Comparison of ENCODE assay signal across 9 cellular contexts in genomic region chr1:243501002-243501401, GRCh38.
DNase-seq lines count a peak whose midpoint lies in the region; TF ChIP-seq lines count a peak whose summit lies in the region.
"Had no signal": no experiment of that assay in that cellular context is flagged by ENCODE, and none has a peak within 500 bp of the region (broad histone marks: within the 10 kb centered on the region; RNA-seq: fewer than 3 reads in every experiment).

No MANE protein-coding gene starts in this region.

- CTCF ChIA-PET in SK-N-SH (lab: Yijun Ruan, JAX): no interaction called here

- H3K79me2 ChIP-seq in SK-N-SH (ENCODE audit: insufficient read depth) (no peaks in the 10 kb centered on the region), fibroblast of lung (ENCODE audit: control insufficient read depth, insufficient read depth, low read length) (no peaks in the 10 kb centered on the region)

- H3K4me2 ChIP-seq in SK-N-SH (no peak overlapping the region), fibroblast of lung (ENCODE audit: extremely low read depth, insufficient read depth, low read length) (no peak overlapping the region)

- H3K4me1 ChIP-seq in SK-N-SH (ENCODE audit: control insufficient read depth in 1 of 2, insufficient read depth in 2 of 2, low read depth in 1 of 2, low read length in 1 of 2) (peaks cover 0 to 13% of the 10 kb centered on the region in 2 experiments; a peak in 1 of 4 replicates), fibroblast of lung (ENCODE audit: control insufficient read depth, extremely low read depth, insufficient read depth, low read length) (peaks cover 2% of the 10 kb centered on the region), thyroid gland (no peaks in the 10 kb centered on the region)

- TF ChIP-seq CTCF in SK-N-SH (IDR thresholded peaks at IDR 0.05) (no peak), fibroblast of lung (conservative IDR thresholded peaks at IDR 0.05 in 1 of 2, IDR thresholded peaks at IDR 0.05 in 1 of 2; ENCODE audit: low read depth in 1 of 2, low read length in 2 of 2) (no peak), thyroid gland (IDR thresholded peaks at IDR 0.05) (no peak)

- DNase-seq in ELR (ENCODE audit: low read depth) (peak; percentile 86), SK-N-SH (no peak), fibroblast of lung (ENCODE audit: low read depth in 2 of 2) (peak; percentile 61 to 92), skeletal muscle cell (ENCODE audit: low read depth) (peak; percentile 56), thyroid gland (no peak)
- no peak for DNase-seq in activated effector memory CD4-positive, alpha-beta T cell treated with Interleukin-2 at 50 U/mL for 16 hours
- DNase-seq in stimulated activated CD4-positive, alpha-beta T cell treated with anti-CD3 and anti-CD28 coated beads, Interleukin-2, amount 100 ng/mL, for 24 hours: no peak
- DNase-seq: NCI-H1048 had no signal

- peak in 1 of 2 experiments; percentile 35; a peak in 1 of 4 replicates for TF ChIP-seq EP300 in SK-N-SH (IDR thresholded peaks at IDR 0.05; ENCODE audit: borderline replicate concordance in 1 of 2, low read depth in 1 of 2, low read length in 1 of 2)

- H3K4me3 ChIP-seq in SK-N-SH (ENCODE audit: low read depth in 2 of 2, low read length in 1 of 2): no peak overlapping the region
- no peak overlapping the region for H3K4me3 ChIP-seq in fibroblast of lung (replicated peaks in 1 of 4; ENCODE audit: control extremely low read depth in 1 of 4, insufficient read depth in 1 of 4, low read depth in 3 of 4, low read length in 4 of 4)
- H3K4me3 ChIP-seq in skeletal muscle cell (ENCODE audit: low read depth, low read length): no peak overlapping the region
- no peak overlapping the region for H3K4me3 ChIP-seq in thyroid gland (replicated peaks in 1 of 3)
- H3K4me3 ChIP-seq: SK-N-MC had no signal

- TF ChIP-seq RAD21 in SK-N-SH (IDR thresholded peaks at IDR 0.05; ENCODE audit: low read length): no peak

- no peak for TF ChIP-seq POLR2A in thyroid gland (IDR thresholded peaks at IDR 0.05)

- H2AFZ ChIP-seq in SK-N-SH (ENCODE audit: low read depth) (no peak overlapping the region), fibroblast of lung (ENCODE audit: low read length) (no peak overlapping the region)

- H3F3A ChIP-seq in SK-N-SH (replicated peaks; ENCODE audit: insufficient read depth): peaks cover 28% of the 10 kb centered on the region

- H3K27me3 ChIP-seq in SK-N-SH (ENCODE audit: insufficient read depth) (no peaks in the 10 kb centered on the region), fibroblast of lung (ENCODE audit: control insufficient read depth, insufficient read depth, low read length) (no peaks in the 10 kb centered on the region), thyroid gland (no peaks in the 10 kb centered on the region)

- no peaks in the 10 kb centered on the region for H4K20me1 ChIP-seq in SK-N-SH (ENCODE audit: insufficient read depth)
- H4K20me1 ChIP-seq in fibroblast of lung (ENCODE audit: control insufficient read depth, extremely low read depth, insufficient read depth, low read length): no peaks in the 10 kb centered on the region

- WGBS in SK-N-SH (ENCODE audit: low lambda C conversion rate): 33% methylated on average over 5 of the region's 5 CpGs
- 91 to 92% methylated on average over 5 of the region's 5 CpGs for WGBS in thyroid gland, 2 donors

- intact Hi-C loops in thyroid gland (cut with DNase I): no loop called here

- POLR2A ChIA-PET in SK-N-SH (lab: Yijun Ruan, JAX): no interaction called here

- H3K36me3 ChIP-seq in SK-N-SH (replicated peaks in 1 of 2; ENCODE audit: control insufficient read depth in 1 of 2, insufficient read depth in 2 of 2, low read length in 1 of 2) (peaks cover 37 to 58% of the 10 kb centered on the region in 2 experiments), fibroblast of lung (ENCODE audit: control insufficient read depth, insufficient read depth, low read length) (peaks cover 4% of the 10 kb centered on the region), thyroid gland (no peaks in the 10 kb centered on the region)

- H3K9me3 ChIP-seq in SK-N-SH (no peaks in the 10 kb centered on the region), fibroblast of lung (ENCODE audit: control insufficient read depth, insufficient read depth, low read depth, low read length) (no peaks in the 10 kb centered on the region), thyroid gland (no peaks in the 10 kb centered on the region)

- H3K9me2 ChIP-seq in SK-N-SH: no peaks in the 10 kb centered on the region

- no peak overlapping the region for H3K9ac ChIP-seq in SK-N-SH
- H3K9ac ChIP-seq in fibroblast of lung (ENCODE audit: insufficient read depth, low read length): no peak overlapping the region

- H3K27ac ChIP-seq in SK-N-SH (ENCODE audit: low read depth in 2 of 2, low read length in 1 of 2): peak overlapping the region in 1 of 2 experiments; percentile 53; a peak in 3 of 4 replicates
- H3K27ac ChIP-seq in fibroblast of lung (ENCODE audit: insufficient read depth, low read length): no peak overlapping the region
- no peak overlapping the region for H3K27ac ChIP-seq in thyroid gland
- H3K27ac ChIP-seq: SK-N-MC had no signal

TF ChIP-seq in SK-N-SH, 30 proteins besides CTCF, POLR2A, EP300 and RAD21:
- TF ChIP-seq GATA2 (CRISPR knock-in tag; IDR thresholded peaks at IDR 0.05) (no peak), FOXJ3 (CRISPR knock-in tag; IDR thresholded peaks at IDR 0.05) (no peak), NFIC (IDR thresholded peaks at IDR 0.05; ENCODE audit: borderline replicate concordance) (peak; percentile 60), FOSL2 (IDR thresholded peaks at IDR 0.05; ENCODE audit: borderline replicate concordance, low read depth) (peak; percentile 65), JUND (IDR thresholded peaks at IDR 0.05) (peak; percentile 34), TCF12 (IDR thresholded peaks at IDR 0.05) (peak; percentile 66), IRF3 (IDR thresholded peaks at IDR 0.05; ENCODE audit: low read depth, low read length) (no peak)
- TF ChIP-seq, protein P1, sequence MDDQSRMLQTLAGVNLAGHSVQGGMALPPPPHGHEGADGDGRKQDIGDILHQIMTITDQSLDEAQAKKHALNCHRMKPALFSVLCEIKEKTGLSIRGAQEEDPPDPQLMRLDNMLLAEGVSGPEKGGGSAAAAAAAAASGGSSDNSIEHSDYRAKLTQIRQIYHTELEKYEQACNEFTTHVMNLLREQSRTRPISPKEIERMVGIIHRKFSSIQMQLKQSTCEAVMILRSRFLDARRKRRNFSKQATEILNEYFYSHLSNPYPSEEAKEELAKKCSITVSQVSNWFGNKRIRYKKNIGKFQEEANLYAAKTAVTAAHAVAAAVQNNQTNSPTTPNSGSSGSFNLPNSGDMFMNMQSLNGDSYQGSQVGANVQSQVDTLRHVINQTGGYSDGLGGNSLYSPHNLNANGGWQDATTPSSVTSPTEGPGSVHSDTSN (IDR thresholded peaks at IDR 0.05): peak; percentile 91
- TF ChIP-seq, protein P2, sequence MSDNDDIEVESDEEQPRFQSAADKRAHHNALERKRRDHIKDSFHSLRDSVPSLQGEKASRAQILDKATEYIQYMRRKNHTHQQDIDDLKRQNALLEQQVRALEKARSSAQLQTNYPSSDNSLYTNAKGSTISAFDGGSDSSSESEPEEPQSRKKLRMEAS (IDR thresholded peaks at IDR 0.05; ENCODE audit: low read depth): peak; percentile 67
TF ChIP-seq in SK-N-SH: peak in this region for 6.

Comparison
In these comparisons a context has a peak if more than half of its experiments do, and no peak if none do; other contexts are left out.
1. DNase-seq: peak in ELR (single experiment), fibroblast of lung (2 of 2) and skeletal muscle cell (single experiment); none in SK-N-SH (single experiment), activated effector memory CD4-positive, alpha-beta T cell treated with Interleukin-2 at 50 U/mL for 16 hours (single experiment), thyroid gland (0 of 2) and stimulated activated CD4-positive, alpha-beta T cell treated with anti-CD3 and anti-CD28 coated beads, Interleukin-2, amount 100 ng/mL, for 24 hours (0 of 2).